In the genomic region with DNA sequence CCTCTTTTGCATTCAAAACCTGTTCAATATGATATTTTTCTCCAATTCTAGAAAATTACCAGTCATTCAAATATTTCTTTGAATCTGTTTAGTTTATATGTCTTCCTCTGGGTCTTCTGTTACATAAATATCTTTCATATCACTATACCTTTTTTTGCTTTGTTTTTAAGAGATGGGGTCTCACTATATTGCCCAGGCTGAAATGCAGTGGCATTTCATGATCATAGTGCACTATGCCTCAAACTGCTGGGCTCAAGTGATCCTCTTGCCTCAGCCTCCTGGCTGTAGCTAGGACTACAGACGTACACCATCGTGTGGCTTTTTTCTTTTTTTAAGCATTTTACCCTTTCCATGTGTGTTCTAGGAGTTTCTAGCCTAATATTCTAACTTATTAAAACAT, we compare ENCODE assay signal across 28 cellular contexts.
"Had no signal": no experiment of that assay in that cellular context is flagged by ENCODE, and none has a peak within 500 bp of the region (broad histone marks: within the 10 kb centered on the region; RNA-seq: fewer than 3 reads in every experiment).

No MANE protein-coding gene starts in this region.

- H3K4me1 ChIP-seq: heart right ventricle, left lung, lower lobe of right lung had no signal

- H3K36me3 ChIP-seq: gastrocnemius medialis had no signal

- FAIRE-seq: colon, endometrium, islet of Langerhans, keratinocyte had no signal

- H3K27me3 Mint-ChIP-seq: effector memory CD8-positive, alpha-beta T cell; naive B cell had no signal

- ATAC-seq: effector memory CD8-positive, alpha-beta T cell; esophagus mucosa; gastrocnemius medialis; heart right ventricle; left cardiac atrium; left lung; left ventricle myocardium superior; lower lobe of right lung; mucosa of descending colon had no signal

- H3K4me3 Mint-ChIP-seq: effector memory CD8-positive, alpha-beta T cell; endodermal cell; mesothelial cell of epicardium; naive B cell had no signal

- DNase-seq: dermis blood vessel endothelial cell; dorsolateral prefrontal cortex; effector CD8-positive, alpha-beta T cell; effector memory CD8-positive, alpha-beta T cell; endodermal cell; esophagus squamous epithelium; foreskin fibroblast; foreskin melanocyte; gastrocnemius medialis; glutamatergic neuron; head of caudate nucleus; heart right ventricle; hippocampal formation; left cardiac atrium; left lung; left ventricle myocardium superior; lower lobe of right lung; mesenchymal stem cell; mucosa of descending colon; naive B cell had no signal

- H3K27me3 ChIP-seq: dorsolateral prefrontal cortex, esophagus squamous epithelium, gastrocnemius medialis, heart right ventricle, left lung had no signal

- H3K27ac ChIP-seq: coronary artery, dorsolateral prefrontal cortex, epithelial cell of prostate, esophagus squamous epithelium, gastrocnemius medialis, heart right ventricle, left lung, lower lobe of right lung had no signal

- H3K27ac Mint-ChIP-seq: effector memory CD8-positive, alpha-beta T cell; endodermal cell; mesothelial cell of epicardium had no signal

- H3K4me1 Mint-ChIP-seq: endodermal cell, mesothelial cell of epicardium had no signal

- H3K9me3 Mint-ChIP-seq: effector memory CD8-positive, alpha-beta T cell had no signal

- H3K9me3 ChIP-seq: esophagus squamous epithelium, gastrocnemius medialis, left lung, lower lobe of right lung, mucosa of descending colon had no signal

- H3K4me3 ChIP-seq: coronary artery, dorsolateral prefrontal cortex, esophagus squamous epithelium, gastrocnemius medialis, heart right ventricle, left lung, lower lobe of right lung, mucosa of descending colon had no signal
